33 cellular contexts compared by ENCODE assay signal in the genomic region with DNA sequence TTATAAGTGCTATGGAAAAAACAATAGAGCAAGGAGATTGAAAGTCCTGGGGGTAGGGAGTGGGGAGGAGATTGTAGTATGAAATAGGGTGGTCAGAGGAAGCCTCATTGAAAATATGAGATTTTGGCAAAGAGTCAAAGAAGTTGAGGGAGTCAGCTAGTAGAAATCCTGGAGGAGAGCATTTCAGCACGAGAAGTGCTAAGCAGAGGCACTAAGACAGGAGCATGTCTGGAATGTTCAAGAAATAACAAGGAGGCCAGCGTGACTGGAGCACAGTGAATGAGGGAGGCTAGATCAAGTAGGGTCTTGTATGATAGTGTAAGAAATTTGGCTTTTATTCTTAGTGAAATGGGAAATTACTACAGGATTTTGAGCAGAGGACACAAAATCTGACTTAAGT. TPM values are rescaled to one million over a fixed set of nuclear protein-coding genes. Genes with fewer than 3 reads are reported as not detected.
"Had no signal": no experiment of that assay in that cellular context is flagged by ENCODE, and none has a peak within 500 bp of the region (broad histone marks: within the 10 kb centered on the region; RNA-seq: fewer than 3 reads in every experiment).

No MANE protein-coding gene starts in this region.

- H3K4me1 ChIP-seq: lower lobe of right lung, psoas muscle, right atrium auricular region, suprapubic skin, transverse colon, uterus had no signal

- H3K36me3 ChIP-seq: gastroesophageal sphincter, heart left ventricle, lower lobe of right lung, right atrium auricular region, suprapubic skin, transverse colon, uterus had no signal

- H3K4me3 ChIP-seq: gastroesophageal sphincter, heart left ventricle, lower lobe of right lung, psoas muscle, right atrium auricular region, stomach, suprapubic skin, transverse colon, uterus had no signal

- ATAC-seq: activated CD4-positive, alpha-beta T cell treated with anti-CD3 and anti-CD28 coated beads for 36 hours; activated T-cell treated with anti-CD3 and anti-CD28 coated beads, Interleukin-2, amount 50 U/mL, for 4 hours; effector memory CD8-positive, alpha-beta T cell; esophagus mucosa; gastroesophageal sphincter; heart left ventricle; left lobe of liver; lower lobe of right lung; naive thymus-derived CD4-positive, alpha-beta T cell; psoas muscle; stimulated activated memory B cell treated with anti-CD40 and anti-IgM and Interleukin-4, amounts not matched to agents 10 μg/mL and 1 μg/mL and 100 μg/mL, for 72 hours; T-helper 17 cell had no signal

- H3K27me3 ChIP-seq: gastroesophageal sphincter, heart left ventricle, right atrium auricular region, stomach, suprapubic skin, transverse colon, uterus had no signal

- H3K27ac ChIP-seq: heart left ventricle, lower lobe of right lung, psoas muscle, right atrium auricular region, stomach, suprapubic skin, transverse colon, uterus had no signal

- DNase-seq: activated B cell treated with CpG ODN at 0.5 μM for 24 hours; activated CD4-positive, alpha-beta T cell treated with anti-CD3 and anti-CD28 coated beads for 36 hours; activated CD4-positive, alpha-beta T cell treated with anti-CD3 and anti-CD28 coated beads, Interleukin-2, amount 50 U/mL, for 4 hours; activated CD8-positive, alpha-beta memory T cell treated with anti-CD3 and anti-CD28 coated beads, Interleukin-2, amount 50 U/mL, for 48 hours; activated naive CD4-positive, alpha-beta T cell; activated T-cell treated with anti-CD3 and anti-CD28 coated beads, Interleukin-2, amount 50 U/mL, for 4 hours; amniotic stem cell; effector memory CD8-positive, alpha-beta T cell; heart left ventricle; lower lobe of right lung; naive thymus-derived CD4-positive, alpha-beta T cell; psoas muscle; small intestine; stimulated activated CD4-positive, alpha-beta T cell treated with anti-CD3 and anti-CD28 coated beads, Interleukin-15, amount 100 ng/mL, for 24 hours; stomach; SW 1271; T-helper 17 cell; transverse colon; uterus had no signal

- H3K9me3 ChIP-seq: gastroesophageal sphincter, heart left ventricle, lower lobe of right lung, psoas muscle, right atrium auricular region, stomach, suprapubic skin, transverse colon, uterus had no signal

RNA-seq across cellular contexts. Expression of a gene that starts 2.1 kb away (rescaled TPM):
- total RNA-seq: activated B cell treated with CpG ODN at 0.5 μM for 24 hours; activated CD4-positive, alpha-beta T cell treated with anti-CD3 and anti-CD28 coated beads for 36 hours; activated CD8-positive, alpha-beta memory T cell treated with anti-CD3 and anti-CD28 coated beads for 36 hours; activated T-cell treated with anti-CD3 and anti-CD28 coated beads, Interleukin-2, amount 50 U/mL, for 4 hours; activated T-helper 2 cell treated with anti-CD3 and anti-CD28 coated beads, Interferon-gamma antibody, Interleukin-2, Interleukin-4, amounts not matched to agents 10 μg/mL and 5 μg/mL and 100 μg/mL, durations not matched to agents 14 hours and 24 hours and 36 hours; dermis microvascular lymphatic vessel endothelial cell; endothelial cell of umbilical vein; esophagus mucosa; left lobe of liver; lower lobe of right lung; mesenteric fat pad; naive thymus-derived CD4-positive, alpha-beta T cell; neural crest cell; osteocyte; psoas muscle; right atrium auricular region; stomach; suprapubic skin; T-helper 17 cell; transverse colon had no signal
- polyA plus RNA-seq: keratinocyte; naive thymus-derived CD4-positive, alpha-beta T cell; small intestine; stomach had no signal
